ENCODE assay signal across 8 cellular contexts in the genomic region with DNA sequence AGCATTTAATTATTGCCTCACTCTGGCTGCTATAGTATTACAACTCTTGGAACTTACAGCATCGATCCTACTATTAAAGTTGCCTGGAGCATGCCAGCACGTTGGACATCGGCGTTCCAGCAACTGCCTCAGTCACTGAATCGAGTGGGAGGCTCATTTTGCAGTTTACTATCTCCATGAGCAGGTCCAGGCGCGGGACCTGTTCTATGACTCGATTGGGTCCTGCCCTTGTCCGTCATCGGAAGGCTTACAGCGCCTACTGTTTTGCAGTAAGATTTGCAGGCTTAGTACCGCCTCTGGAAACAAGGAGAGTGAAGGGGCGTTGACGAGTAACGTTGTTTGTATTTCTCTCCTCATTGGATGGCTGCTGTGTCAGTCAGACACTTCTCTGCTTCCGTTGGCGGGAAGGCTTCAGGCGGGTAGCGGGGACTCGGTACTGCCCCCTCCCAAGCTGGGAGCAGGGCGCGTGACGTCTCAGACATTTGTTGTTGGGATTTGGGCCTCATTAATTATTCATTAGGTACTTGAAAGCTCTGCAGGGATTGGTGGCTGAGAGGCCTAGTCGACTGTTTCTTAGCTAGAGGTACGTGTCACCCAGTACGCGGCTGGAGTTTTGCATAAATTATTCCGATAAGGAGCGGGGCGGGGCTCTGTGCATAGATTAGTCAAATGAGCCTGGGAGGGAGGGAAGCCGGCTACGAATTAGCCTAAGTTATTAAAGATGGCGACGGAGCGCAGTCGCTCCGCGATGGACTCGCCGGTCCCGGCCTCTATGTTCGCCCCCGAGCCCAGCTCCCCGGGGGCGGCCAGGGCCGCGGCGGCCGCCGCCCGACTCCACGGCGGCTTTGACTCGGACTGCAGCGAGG. TPM values are rescaled to one million over a fixed set of nuclear protein-coding genes. Genes with fewer than 3 reads are reported as not detected.
DNase-seq lines count a peak whose midpoint lies in the region; ATAC-seq and TF ChIP-seq lines count a peak whose summit lies in the region.

A gene (plus strand): TSS at position 710 of the 866 bp plus-strand sequence. CDS start 12 bp downstream, at position 722.

- H3K4me1 ChIP-seq in DOHH2 (ENCODE audit: control insufficient read depth, low read length) = peaks cover 60% of the 10 kb centered on the region
- peaks cover 31% of the 10 kb centered on the region for H3K4me1 ChIP-seq in GM23338 (ENCODE audit: insufficient read depth)

- H3K36me3 ChIP-seq in DOHH2 (ENCODE audit: control insufficient read depth, low read length) = peaks cover 33% of the 10 kb centered on the region
- no peaks in the 10 kb centered on the region for H3K36me3 ChIP-seq in GM23338 (ENCODE audit: insufficient read depth)

- H3K27ac Mint-ChIP-seq in GM23338 = peak within 1 kb of the TSS; percentile 100
- peak within 1 kb of the TSS; percentile 92 to 100 (median 99) for H3K27ac Mint-ChIP-seq in naive B cell
- H3K27ac Mint-ChIP-seq in stimulated activated memory B cell treated with anti-CD40 and anti-IgM and Interleukin-4, amounts not matched to agents 10 μg/mL and 1 μg/mL and 100 μg/mL, for 72 hours = peak within 1 kb of the TSS; percentile 80

- peaks cover 51% of the 10 kb centered on the region for H3K4me1 Mint-ChIP-seq in GM23338
- peaks cover 48 to 64% (median 55%) of the 10 kb centered on the region in 3 donors for H3K4me1 Mint-ChIP-seq in naive B cell
- peaks cover 48% of the 10 kb centered on the region for H3K4me1 Mint-ChIP-seq in stimulated activated memory B cell treated with anti-CD40 and anti-IgM and Interleukin-4, amounts not matched to agents 10 μg/mL and 1 μg/mL and 100 μg/mL, for 72 hours

- H3K4me3 ChIP-seq in DOHH2 (ENCODE audit: low read length) (peak within 1 kb of the TSS; percentile 76), GM23338 (peak within 1 kb of the TSS; percentile 83)

- no peaks in the 10 kb centered on the region for H3K9me3 Mint-ChIP-seq in GM23338
- no peaks in the 10 kb centered on the region for H3K9me3 Mint-ChIP-seq in naive B cell
- H3K9me3 Mint-ChIP-seq in stimulated activated memory B cell treated with anti-CD40 and anti-IgM and Interleukin-4, amounts not matched to agents 10 μg/mL and 1 μg/mL and 100 μg/mL, for 72 hours = no peaks in the 10 kb centered on the region

- H3K4me2 ChIP-seq in DOHH2 (ENCODE audit: low read length) (peak within 1 kb of the TSS; percentile 100), GM23338 (peak within 1 kb of the TSS; percentile 91)

- H3K27me3 ChIP-seq in DOHH2 (ENCODE audit: control insufficient read depth, low read length) = no peaks in the 10 kb centered on the region
- H3K27me3 ChIP-seq in GM23338 (ENCODE audit: insufficient read depth) = no peaks in the 10 kb centered on the region

- no peak within 1 kb of the TSS for H2AFZ ChIP-seq in GM23338

- ATAC-seq in GM23338 = peak; percentile 81
- peak; percentile 66 to 67 for ATAC-seq in naive B cell (ENCODE audit: low read depth in 2 of 2)
- ATAC-seq in stimulated activated memory B cell treated with anti-CD40 and anti-IgM and Interleukin-4, amounts not matched to agents 10 μg/mL and 1 μg/mL and 100 μg/mL, for 72 hours = peak; percentile 89

- H3F3A ChIP-seq in DOHH2 (ENCODE audit: control insufficient read depth, insufficient read depth) (peaks cover 5% of the 10 kb centered on the region; the same call in 1 of the 2 replicates), GM23338 (replicated peaks; ENCODE audit: low read depth) (peaks cover 4% of the 10 kb centered on the region; the same call in 1 of the 2 replicates)

- H4K20me1 ChIP-seq in DOHH2 (ENCODE audit: control insufficient read depth, insufficient read depth, low read depth, low read length) (peaks cover 35% of the 10 kb centered on the region), GM23338 (replicated peaks; ENCODE audit: insufficient read depth) (peaks cover 27% of the 10 kb centered on the region)

- H3K27ac ChIP-seq in DOHH2 (ENCODE audit: low read depth, low read length) (peak within 1 kb of the TSS; percentile 58), GM23338 (ENCODE audit: low read depth) (peak within 1 kb of the TSS; percentile 85)

- no peaks in the 10 kb centered on the region for H3K9me3 ChIP-seq in DOHH2 (ENCODE audit: control insufficient read depth, insufficient read depth, low read length)

- H3K79me2 ChIP-seq in DOHH2 (ENCODE audit: control insufficient read depth, low read length) (peaks cover 59% of the 10 kb centered on the region), GM23338 (replicated peaks; ENCODE audit: insufficient read depth) (peaks cover 42% of the 10 kb centered on the region)

- peaks cover 20% of the 10 kb centered on the region for H3K27me3 Mint-ChIP-seq in GM23338 (ENCODE audit: insufficient read depth, low read depth, poor library complexity)
- peaks cover 0 to 4% (median 0%) of the 10 kb centered on the region in 3 donors for H3K27me3 Mint-ChIP-seq in naive B cell
- no peaks in the 10 kb centered on the region for H3K27me3 Mint-ChIP-seq in stimulated activated memory B cell treated with anti-CD40 and anti-IgM and Interleukin-4, amounts not matched to agents 10 μg/mL and 1 μg/mL and 100 μg/mL, for 72 hours

- peak; percentile 100 for DNase-seq in GM23338 (ENCODE audit: low spot score)
- DNase-seq in LHCN-M2 (ENCODE audit: low read depth) = peak; percentile 100
- peak; percentile 100 for DNase-seq in RPMI8226
- peak; percentile 88 to 94 for DNase-seq in activated T-helper 1 cell treated with anti-CD3 and anti-CD28 coated beads, Interleukin-2, amount 50 U/mL, for 16 hours (ENCODE audit: low read depth in 1 of 2, low spot score in 1 of 2)
- peak; percentile 100 for DNase-seq in fibroblast of gingiva (ENCODE audit: low read depth)
- DNase-seq in naive B cell = peak; percentile 98

- peak within 1 kb of the TSS; percentile 90 for H3K4me3 Mint-ChIP-seq in GM23338
- peak within 1 kb of the TSS; percentile 87 to 95 (median 92) for H3K4me3 Mint-ChIP-seq in naive B cell
- H3K4me3 Mint-ChIP-seq in stimulated activated memory B cell treated with anti-CD40 and anti-IgM and Interleukin-4, amounts not matched to agents 10 μg/mL and 1 μg/mL and 100 μg/mL, for 72 hours = peak within 1 kb of the TSS; percentile 91

- TF ChIP-seq CTCF in DOHH2 (IDR thresholded peaks at IDR 0.05; ENCODE audit: low read depth, low read length, poor library complexity, severe bottlenecking) (no peak), GM23338 (conservative IDR thresholded peaks at IDR 0.05; ENCODE audit: low read depth in 2 of 2) (no peak)

- H3K9me2 ChIP-seq in DOHH2 (replicated peaks; ENCODE audit: control insufficient read depth, low read length) = no peaks in the 10 kb centered on the region
- no peaks in the 10 kb centered on the region for H3K9me2 ChIP-seq in GM23338 (ENCODE audit: insufficient read depth)

- H3K36me3 Mint-ChIP-seq in GM23338 (ENCODE audit: low read depth) (peaks cover 4% of the 10 kb centered on the region; the same call in 2 of the 3 replicates), naive B cell (peaks cover 0 to under 1% of the 10 kb centered on the region in 2 donors)
- no peaks in the 10 kb centered on the region for H3K36me3 Mint-ChIP-seq in stimulated activated memory B cell treated with anti-CD40 and anti-IgM and Interleukin-4, amounts not matched to agents 10 μg/mL and 1 μg/mL and 100 μg/mL, for 72 hours

TF ChIP-seq in GM23338, 12 proteins besides CTCF, POLR2A, EP300 and RAD21:
- TF ChIP-seq, protein P1, sequence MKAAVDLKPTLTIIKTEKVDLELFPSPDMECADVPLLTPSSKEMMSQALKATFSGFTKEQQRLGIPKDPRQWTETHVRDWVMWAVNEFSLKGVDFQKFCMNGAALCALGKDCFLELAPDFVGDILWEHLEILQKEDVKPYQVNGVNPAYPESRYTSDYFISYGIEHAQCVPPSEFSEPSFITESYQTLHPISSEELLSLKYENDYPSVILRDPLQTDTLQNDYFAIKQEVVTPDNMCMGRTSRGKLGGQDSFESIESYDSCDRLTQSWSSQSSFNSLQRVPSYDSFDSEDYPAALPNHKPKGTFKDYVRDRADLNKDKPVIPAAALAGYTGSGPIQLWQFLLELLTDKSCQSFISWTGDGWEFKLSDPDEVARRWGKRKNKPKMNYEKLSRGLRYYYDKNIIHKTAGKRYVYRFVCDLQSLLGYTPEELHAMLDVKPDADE (IDR thresholded peaks at IDR 0.05) = no peak
- TF ChIP-seq CREB1 (CRISPR knock-in tag; IDR thresholded peaks at IDR 0.05; ENCODE audit: low read depth) (peak; percentile 92), POLR2AphosphoS5 (IDR thresholded peaks at IDR 0.05; ENCODE audit: low read depth) (peak; percentile 81)

RNA-seq across cellular contexts. Expression of the gene that starts here (rescaled TPM):
- 79.9 and 88.4 TPM in 2 replicates for total RNA-seq in GM23338 (2014; rRNA removed; shearing (Covaris generic))
- polyA plus RNA-seq in GM23338 (2016; fragmentation: Nextera tagmentation; extraction: Ambion mirVana) (27.2 and 31.0 TPM in 2 replicates), naive B cell (ENCODE audit: low read depth in 6 of 6) (10 to 100 TPM; 21.2 to 41.2 (median 33.3) TPM)
- total RNA-seq in LHCN-M2 (2014; rRNA removed) = 24.5 and 26.4 TPM in 2 replicates
- polyA plus RNA-seq in LHCN-M2 (2012) = 20.5 TPM

Comparison
In these comparisons a context has a peak if more than half of its experiments do, and no peak if none do; other contexts are left out.
1. Peak in every context shown above with its lines: DNase-seq, ATAC-seq, H3K4me3 ChIP-seq and H3K27ac ChIP-seq.